ENCODE assay signal across 11 cellular contexts in the genomic region with DNA sequence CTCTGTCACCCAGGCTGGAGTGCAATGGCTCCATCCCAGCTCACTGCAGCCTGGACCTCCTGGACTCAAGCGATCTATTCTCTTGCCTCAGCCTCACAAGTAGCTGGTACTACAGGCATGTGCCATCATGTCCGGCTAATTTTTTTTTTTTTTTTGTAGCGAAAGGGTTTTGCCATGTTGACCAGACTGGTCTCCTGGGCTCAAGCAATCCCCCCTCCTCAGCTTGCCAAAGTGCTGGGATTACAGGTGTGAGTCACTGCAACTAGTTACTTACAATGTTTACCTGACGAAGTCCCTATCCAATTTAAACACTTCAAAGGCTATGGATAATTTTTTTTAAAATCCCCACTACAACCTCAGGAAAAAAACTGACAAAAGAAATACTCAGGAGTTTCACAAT. TPM values are rescaled to one million over a fixed set of nuclear protein-coding genes. Genes with fewer than 3 reads are reported as not detected.
DNase-seq lines count a peak whose midpoint lies in the region; ATAC-seq and TF ChIP-seq lines count a peak whose summit lies in the region.
"Had no signal": no experiment of that assay in that cellular context is flagged by ENCODE, and none has a peak within 500 bp of the region (broad histone marks: within the 10 kb centered on the region; RNA-seq: fewer than 3 reads in every experiment).

No MANE protein-coding gene starts in this region.

- TF ChIP-seq CTCF in OCI-LY1 (IDR thresholded peaks at IDR 0.05; ENCODE audit: low read length) (no peak), osteocyte (IDR thresholded peaks at IDR 0.05) (no peak)

- H3K9me3 Mint-ChIP-seq in activated CD4-positive, alpha-beta T cell treated with anti-CD3 and anti-CD28 coated beads, Interleukin-2, amount 10 ng/mL, durations not matched to agents 7 days and 5 days, result peaks cover 2% of the 10 kb centered on the region
- H3K9me3 Mint-ChIP-seq in osteocyte (ENCODE audit: unreplicated experiment), result no peaks in the 10 kb centered on the region

- POLR2A ChIA-PET in activated CD4-positive, alpha-beta T cell treated with anti-CD3 and anti-CD28 coated beads, Interleukin-2, amount 10 ng/mL, durations not matched to agents 7 days and 5 days (lab: Charles Lee), result no interaction called here

- no peak overlapping the region; the same call in 1 of the 2 replicates for H3K9ac ChIP-seq in OCI-LY1 (ENCODE audit: low read length)
- peak overlapping the region; percentile 1 for H3K9ac ChIP-seq in endocrine pancreas (ENCODE audit: control insufficient read depth, insufficient read depth, low read length)

- peaks cover 36% of the 10 kb centered on the region for H3K4me1 Mint-ChIP-seq in activated CD4-positive, alpha-beta T cell treated with anti-CD3 and anti-CD28 coated beads, Interleukin-2, amount 10 ng/mL, durations not matched to agents 7 days and 5 days
- peaks cover 30% of the 10 kb centered on the region for H3K4me1 Mint-ChIP-seq in osteocyte (ENCODE audit: unreplicated experiment)

- H3K4me3 ChIP-seq in OCI-LY1 (ENCODE audit: low read depth, low read length, poor library complexity, severe bottlenecking) (peak overlapping the region; percentile 86), endocrine pancreas (ENCODE audit: control insufficient read depth, insufficient read depth, low read length) (peak overlapping the region; percentile 100)

- H3K4me3 Mint-ChIP-seq in activated CD4-positive, alpha-beta T cell treated with anti-CD3 and anti-CD28 coated beads, Interleukin-2, amount 10 ng/mL, durations not matched to agents 7 days and 5 days, result peak overlapping the region; percentile 89
- H3K4me3 Mint-ChIP-seq in osteocyte (ENCODE audit: unreplicated experiment), result peak overlapping the region; percentile 94

- no peaks in the 10 kb centered on the region for H3K27me3 ChIP-seq in OCI-LY1 (ENCODE audit: insufficient read depth, low read length)
- no peaks in the 10 kb centered on the region for H3K27me3 ChIP-seq in endocrine pancreas (ENCODE audit: control insufficient read depth, insufficient read depth, low read length)

- CTCF ChIA-PET in activated CD4-positive, alpha-beta T cell treated with anti-CD3 and anti-CD28 coated beads, Interleukin-2, amount 10 ng/mL, durations not matched to agents 7 days and 5 days (lab: Charles Lee), result interaction anchor here (0.7 to 1.5 kb wide), 3 partner anchors 24 to 27 kb away, joined by 3 read pairs; no protein-coding TSS in a partner anchor

- no peak overlapping the region for H2AFZ ChIP-seq in OCI-LY1 (ENCODE audit: low read length)

- H3K9me2 ChIP-seq in OCI-LY1 (ENCODE audit: low read depth, low read length), result no peaks in the 10 kb centered on the region

- peaks cover 30% of the 10 kb centered on the region for H3K36me3 Mint-ChIP-seq in activated CD4-positive, alpha-beta T cell treated with anti-CD3 and anti-CD28 coated beads, Interleukin-2, amount 10 ng/mL, durations not matched to agents 7 days and 5 days (ENCODE audit: low read depth)
- H3K36me3 Mint-ChIP-seq in osteocyte (ENCODE audit: unreplicated experiment), result peaks cover 7% of the 10 kb centered on the region

- no peaks in the 10 kb centered on the region for H3F3A ChIP-seq in OCI-LY1 (ENCODE audit: insufficient read depth, low read length)

- no peak for ATAC-seq in HG02571 (IDR thresholded peaks at IDR 0.05; ENCODE audit: unreplicated experiment)

- no peaks in the 10 kb centered on the region for H4K20me1 ChIP-seq in OCI-LY1 (ENCODE audit: insufficient read depth, low read length)

- H3K4me2 ChIP-seq in OCI-LY1 (ENCODE audit: low read length), result peak overlapping the region; percentile 84

- no peaks in the 10 kb centered on the region for H3K27me3 Mint-ChIP-seq in activated CD4-positive, alpha-beta T cell treated with anti-CD3 and anti-CD28 coated beads, Interleukin-2, amount 10 ng/mL, durations not matched to agents 7 days and 5 days
- no peaks in the 10 kb centered on the region for H3K27me3 Mint-ChIP-seq in osteocyte (ENCODE audit: unreplicated experiment)

- H3K9me3 ChIP-seq in OCI-LY1 (ENCODE audit: low read length) (no peaks in the 10 kb centered on the region), endocrine pancreas (ENCODE audit: control insufficient read depth, low read length) (no peaks in the 10 kb centered on the region)
- H3K9me3 ChIP-seq: prostate gland had no signal

- H3K36me3 ChIP-seq in OCI-LY1 (ENCODE audit: insufficient read depth, low read length), result peaks cover 30% of the 10 kb centered on the region; the same call in 1 of the 2 replicates
- H3K36me3 ChIP-seq in endocrine pancreas (ENCODE audit: control insufficient read depth, insufficient read depth, low read length), result no peaks in the 10 kb centered on the region
- H3K36me3 ChIP-seq: prostate gland had no signal

- H3K27ac ChIP-seq in OCI-LY1 (ENCODE audit: low read depth, low read length, poor library complexity, severe bottlenecking), result no peak overlapping the region
- H3K27ac ChIP-seq: prostate gland had no signal

- no peak for DNase-seq in activated CD4-positive, alpha-beta T cell treated with anti-CD3 and anti-CD28 coated beads, Interleukin-2, amount 10 ng/mL, durations not matched to agents 7 days and 5 days
- no peak for DNase-seq in activated CD4-positive, alpha-beta T cell treated with anti-CD3 and anti-CD28 coated beads, Interleukin-2, amount 50 U/mL, for 4 hours
- no peak for DNase-seq in osteocyte (ENCODE audit: extremely low spot score, unreplicated experiment)
- no peak for DNase-seq in ureter (ENCODE audit: low spot score)
- DNase-seq in SW480 (ENCODE audit: low spot score), result no peak
- DNase-seq: activated naive CD4-positive, alpha-beta T cell treated with anti-CD3 and anti-CD28 coated beads, Interleukin-2, amount 50 U/mL, for 16 hours; NCI-H526 had no signal

- peak overlapping the region; percentile 98 for H3K27ac Mint-ChIP-seq in activated CD4-positive, alpha-beta T cell treated with anti-CD3 and anti-CD28 coated beads, Interleukin-2, amount 10 ng/mL, durations not matched to agents 7 days and 5 days
- H3K27ac Mint-ChIP-seq in osteocyte (ENCODE audit: unreplicated experiment), result no peak overlapping the region

- H3K4me1 ChIP-seq in OCI-LY1 (ENCODE audit: insufficient read depth, low read length, severe bottlenecking) (peaks cover 24% of the 10 kb centered on the region), endocrine pancreas (ENCODE audit: control insufficient read depth, insufficient read depth, low read length) (peaks cover 13% of the 10 kb centered on the region)

- H3K79me2 ChIP-seq in OCI-LY1 (ENCODE audit: insufficient read depth, low read length), result peaks cover 42% of the 10 kb centered on the region

RNA-seq across cellular contexts. Expression of a gene that starts 1.8 kb away (rescaled TPM):
- total RNA-seq in activated CD4-positive, alpha-beta T cell treated with anti-CD3 and anti-CD28 coated beads, Interleukin-2, amount 10 ng/mL, durations not matched to agents 7 days and 5 days, result 10 to 100 TPM; 72.6 to 75.3 TPM
- total RNA-seq in osteocyte, result 47.1 and 52.0 TPM in 2 replicates
- 70.9 TPM for total RNA-seq in ureter

RNA-seq across cellular contexts. Expression of a gene that starts 29.1 kb away (rescaled TPM):
- total RNA-seq in activated CD4-positive, alpha-beta T cell treated with anti-CD3 and anti-CD28 coated beads, Interleukin-2, amount 10 ng/mL, durations not matched to agents 7 days and 5 days, result 10 to 100 TPM; 35.2 to 43.6 TPM
- total RNA-seq in osteocyte, result 37.8 and 38.9 TPM in 2 replicates
- total RNA-seq in ureter, result 18.4 TPM
